1 cellular context compared by ENCODE assay signal in genomic region chr17:61174310-61174709, GRCh38.
TF ChIP-seq lines count a peak whose summit lies in the region.

No MANE protein-coding gene starts in this region.

TF ChIP-seq in GM23338, 12 proteins besides CTCF, POLR2A, EP300 and RAD21 (continued from another document):
- no peak for TF ChIP-seq REST (IDR thresholded peaks at IDR 0.05; ENCODE audit: unreplicated experiment)
- no peak for TF ChIP-seq EZH2 (IDR thresholded peaks at IDR 0.05; ENCODE audit: low read depth, unreplicated experiment)
- TF ChIP-seq NANOG (IDR thresholded peaks at IDR 0.05; ENCODE audit: borderline replicate concordance) = no peak
- TF ChIP-seq JUNB (IDR thresholded peaks at IDR 0.05; ENCODE audit: unreplicated experiment) = no peak
- TF ChIP-seq ZNF462 (CRISPR knock-in tag; IDR thresholded peaks at IDR 0.05) = no peak
- TF ChIP-seq POLR2AphosphoS5 (IDR thresholded peaks at IDR 0.05; ENCODE audit: low read depth) = no peak
- no peak for TF ChIP-seq EZH2phosphoT487 (IDR thresholded peaks at IDR 0.05; ENCODE audit: unreplicated experiment)
- no peak for TF ChIP-seq CREB1 (CRISPR knock-in tag; IDR thresholded peaks at IDR 0.05; ENCODE audit: low read depth)
- no peak for TF ChIP-seq ZNF114 (CRISPR knock-in tag; IDR thresholded peaks at IDR 0.05)
- no peak for TF ChIP-seq STAT1 (IDR thresholded peaks at IDR 0.05; ENCODE audit: unreplicated experiment)
TF ChIP-seq in GM23338: peak in this region for 0.
